Comparison of ENCODE assay signal across 40 cellular contexts in genomic region chr3:98339031-98339430, GRCh38. TPM values are rescaled to one million over a fixed set of nuclear protein-coding genes. Genes with fewer than 3 reads are reported as not detected.
"Had no signal": no experiment of that assay in that cellular context is flagged by ENCODE, and none has a peak within 500 bp of the region (broad histone marks: within the 10 kb centered on the region; RNA-seq: fewer than 3 reads in every experiment).

No MANE protein-coding gene starts in this region.

- H3K9me3 ChIP-seq: body of pancreas, breast epithelium had no signal

- H3K27ac ChIP-seq: body of pancreas, brain microvascular endothelial cell, breast epithelium, cardiac muscle cell, VCaP had no signal

- H3K9me3 Mint-ChIP-seq: activated B cell treated with CpG ODN at 0.5 μM for 24 hours; activated CD4-positive, alpha-beta memory T cell treated with anti-CD3 and anti-CD28 coated beads for 36 hours; activated CD4-positive, alpha-beta T cell treated with anti-CD3 and anti-CD28 coated beads, Interleukin-2, amount 10 ng/mL, durations not matched to agents 24 days and 14 days; activated CD8-positive, alpha-beta T cell treated with anti-CD3 and anti-CD28 coated beads for 36 hours; activated naive CD4-positive, alpha-beta T cell treated with anti-CD3 and anti-CD28 coated beads for 36 hours; activated naive CD4-positive, alpha-beta T cell treated with anti-CD3 and anti-CD28 coated beads, Interleukin-2, amount 50 U/mL, for 72 hours; activated naive CD8-positive, alpha-beta T cell treated with anti-CD3 and anti-CD28 coated beads for 36 hours; activated T-cell treated with anti-CD3 and anti-CD28 coated beads, Interleukin-2, amount 50 U/mL, for 4 hours; activated T-helper 1 cell treated with anti-CD3 and anti-CD28 coated beads, Interleukin-12 subunit alpha, Interleukin-12 subunit beta, Interleukin-2, Interleukin-4 antibody, amounts not matched to agents 30 ng/mL and 10 ng/mL and 1 ng/mL, durations not matched to agents 14 hours and 24 hours and 36 hours; activated T-helper 17 cell treated with anti-CD3 and anti-CD28 coated beads, Interleukin-2, amount 50 U/mL, for 72 hours; central memory CD8-positive, alpha-beta T cell; T-helper 1 cell treated with Interleukin-12 subunit alpha and Interleukin-12 subunit beta and Interleukin-4 antibody, amounts not matched to agents 30 μg/mL and 1 μg/mL, for 36 hours; T-helper 2 cell treated with Interferon-gamma antibody and Interleukin-4, amounts not matched to agents 5 μg/mL and 100 μg/mL, for 36 hours had no signal

- H3K27me3 Mint-ChIP-seq: activated CD4-positive, alpha-beta memory T cell treated with anti-CD3 and anti-CD28 coated beads for 36 hours; activated T-helper 17 cell treated with anti-CD3 and anti-CD28 coated beads, Interleukin-2, amount 50 U/mL, for 72 hours; central memory CD8-positive, alpha-beta T cell had no signal

- DNase-seq: activated B cell treated with CpG ODN at 0.5 μM for 24 hours; activated CD4-positive, alpha-beta memory T cell treated with anti-CD3 and anti-CD28 coated beads for 36 hours; activated CD4-positive, alpha-beta T cell treated with anti-CD3 and anti-CD28 coated beads for 4 hours; activated CD4-positive, alpha-beta T cell treated with anti-CD3 and anti-CD28 coated beads, Interleukin-2, amount 10 ng/mL, durations not matched to agents 24 days and 14 days; activated CD4-positive, alpha-beta T cell treated with anti-CD3 and anti-CD28 coated beads, Interleukin-2, amount 50 U/mL, for 1 hour; activated CD4-positive, alpha-beta T cell treated with anti-CD3 and anti-CD28 coated beads, Interleukin-2, amount 50 U/mL, for 4 hours; activated CD4-positive, CD25-positive, alpha-beta regulatory T cell treated with anti-CD3 and anti-CD28 coated beads, Interleukin-2, amount 50 U/mL, for 72 hours; activated CD8-positive, alpha-beta memory T cell treated with anti-CD3 and anti-CD28 coated beads, Interleukin-2, amount 50 U/mL, for 4 hours; activated CD8-positive, alpha-beta T cell treated with anti-CD3 and anti-CD28 coated beads for 36 hours; activated effector memory CD4-positive, alpha-beta T cell treated with anti-CD3 and anti-CD28 coated beads, Interleukin-2, amount 50 U/mL, for 16 hours; activated gamma-delta T cell treated with Interleukin-2 at 50 U/mL for 16 hours; activated naive CD4-positive, alpha-beta T cell; activated naive CD4-positive, alpha-beta T cell treated with anti-CD3 and anti-CD28 coated beads for 36 hours; activated naive CD4-positive, alpha-beta T cell treated with anti-CD3 and anti-CD28 coated beads, Interleukin-2, amount 50 U/mL, for 16 hours; activated naive CD8-positive, alpha-beta T cell treated with anti-CD3 and anti-CD28 coated beads for 36 hours; activated T-cell treated with anti-CD3 and anti-CD28 coated beads for 4 hours; activated T-cell treated with anti-CD3 and anti-CD28 coated beads, Interleukin-2, amount 50 U/mL, for 1 hour; activated T-cell treated with anti-CD3 and anti-CD28 coated beads, Interleukin-2, amount 50 U/mL, for 4 hours; activated T-cell treated with anti-CD3 and anti-CD28 coated beads, Interleukin-2, amount 50 U/mL, for 72 hours; amygdala; anterior cingulate cortex; body of pancreas; brain microvascular endothelial cell; caudate nucleus; cerebellar nuclear complex; T-helper 1 cell; T-helper 2 cell; T-helper 9 cell had no signal

- H3K27ac Mint-ChIP-seq: activated B cell treated with CpG ODN at 0.5 μM for 24 hours; activated CD4-positive, alpha-beta memory T cell treated with anti-CD3 and anti-CD28 coated beads for 36 hours; activated CD4-positive, alpha-beta T cell treated with anti-CD3 and anti-CD28 coated beads, Interleukin-2, amount 10 ng/mL, durations not matched to agents 24 days and 14 days; activated CD8-positive, alpha-beta T cell treated with anti-CD3 and anti-CD28 coated beads for 36 hours; activated naive CD4-positive, alpha-beta T cell treated with anti-CD3 and anti-CD28 coated beads for 36 hours; activated naive CD4-positive, alpha-beta T cell treated with anti-CD3 and anti-CD28 coated beads, Interleukin-2, amount 50 U/mL, for 72 hours; activated naive CD8-positive, alpha-beta T cell treated with anti-CD3 and anti-CD28 coated beads for 36 hours; activated T-cell treated with anti-CD3 and anti-CD28 coated beads, Interleukin-2, amount 50 U/mL, for 72 hours; activated T-helper 1 cell treated with anti-CD3 and anti-CD28 coated beads, Interleukin-12 subunit alpha, Interleukin-12 subunit beta, Interleukin-2, Interleukin-4 antibody, amounts not matched to agents 30 ng/mL and 10 ng/mL and 1 ng/mL, durations not matched to agents 14 hours and 24 hours and 36 hours; activated T-helper 17 cell treated with anti-CD3 and anti-CD28 coated beads, Interleukin-2, amount 50 U/mL, for 72 hours; T-helper 1 cell treated with Interleukin-12 subunit alpha and Interleukin-12 subunit beta and Interleukin-4 antibody, amounts not matched to agents 30 μg/mL and 1 μg/mL, for 36 hours; T-helper 2 cell treated with Interferon-gamma antibody and Interleukin-4, amounts not matched to agents 5 μg/mL and 100 μg/mL, for 36 hours had no signal

- H3K36me3 ChIP-seq: brain microvascular endothelial cell, breast epithelium, cardiac muscle cell had no signal

- H3K4me3 ChIP-seq: body of pancreas, breast epithelium, cardiac muscle cell had no signal

- H3K4me1 Mint-ChIP-seq: activated B cell treated with CpG ODN at 0.5 μM for 24 hours; activated naive CD8-positive, alpha-beta T cell treated with anti-CD3 and anti-CD28 coated beads for 36 hours had no signal

- H3K4me1 ChIP-seq: body of pancreas, breast epithelium had no signal

- H3K27me3 ChIP-seq: body of pancreas, breast epithelium, cardiac muscle cell had no signal

- H3K36me3 Mint-ChIP-seq: activated CD4-positive, alpha-beta memory T cell treated with anti-CD3 and anti-CD28 coated beads for 36 hours; activated naive CD4-positive, alpha-beta T cell treated with anti-CD3 and anti-CD28 coated beads, Interleukin-2, amount 50 U/mL, for 72 hours; activated naive CD8-positive, alpha-beta T cell treated with anti-CD3 and anti-CD28 coated beads for 36 hours had no signal

- H3K4me3 Mint-ChIP-seq: activated B cell treated with CpG ODN at 0.5 μM for 24 hours; activated CD4-positive, alpha-beta memory T cell treated with anti-CD3 and anti-CD28 coated beads for 36 hours; activated CD4-positive, alpha-beta T cell treated with anti-CD3 and anti-CD28 coated beads, Interleukin-2, amount 10 ng/mL, durations not matched to agents 24 days and 14 days; activated CD8-positive, alpha-beta T cell treated with anti-CD3 and anti-CD28 coated beads for 36 hours; activated naive CD4-positive, alpha-beta T cell treated with anti-CD3 and anti-CD28 coated beads for 36 hours; activated naive CD8-positive, alpha-beta T cell treated with anti-CD3 and anti-CD28 coated beads for 36 hours; activated T-cell treated with anti-CD3 and anti-CD28 coated beads, Interleukin-2, amount 50 U/mL, for 4 hours; activated T-cell treated with anti-CD3 and anti-CD28 coated beads, Interleukin-2, amount 50 U/mL, for 72 hours; activated T-helper 1 cell treated with anti-CD3 and anti-CD28 coated beads, Interleukin-12 subunit alpha, Interleukin-12 subunit beta, Interleukin-2, Interleukin-4 antibody, amounts not matched to agents 30 ng/mL and 10 ng/mL and 1 ng/mL, durations not matched to agents 14 hours and 24 hours and 36 hours; activated T-helper 17 cell treated with anti-CD3 and anti-CD28 coated beads, Interleukin-2, amount 50 U/mL, for 72 hours; central memory CD8-positive, alpha-beta T cell; T-helper 1 cell treated with Interleukin-12 subunit alpha and Interleukin-12 subunit beta and Interleukin-4 antibody, amounts not matched to agents 30 μg/mL and 1 μg/mL, for 36 hours; T-helper 2 cell treated with Interferon-gamma antibody and Interleukin-4, amounts not matched to agents 5 μg/mL and 100 μg/mL, for 36 hours had no signal

RNA-seq across cellular contexts. Expression of gene OR5K4, which starts 14.6 kb away (rescaled TPM):
- total RNA-seq: activated B cell treated with CpG ODN at 0.5 μM for 24 hours; activated CD4-positive, alpha-beta memory T cell treated with anti-CD3 and anti-CD28 coated beads for 36 hours; activated CD4-positive, alpha-beta T cell treated with anti-CD3 and anti-CD28 coated beads, Interleukin-2, amount 10 ng/mL, durations not matched to agents 24 days and 14 days; activated CD8-positive, alpha-beta memory T cell treated with anti-CD3 and anti-CD28 coated beads for 36 hours; activated CD8-positive, alpha-beta T cell treated with anti-CD3 and anti-CD28 coated beads for 36 hours; activated naive CD4-positive, alpha-beta T cell treated with anti-CD3 and anti-CD28 coated beads for 36 hours; activated naive CD4-positive, alpha-beta T cell treated with anti-CD3 and anti-CD28 coated beads, Interleukin-2, amount 50 U/mL, for 72 hours; activated naive CD8-positive, alpha-beta T cell treated with anti-CD3 and anti-CD28 coated beads for 36 hours; activated T-cell treated with anti-CD3 and anti-CD28 coated beads, Interleukin-2, amount 50 U/mL, for 4 hours; activated T-cell treated with anti-CD3 and anti-CD28 coated beads, Interleukin-2, amount 50 U/mL, for 72 hours; activated T-helper 1 cell treated with anti-CD3 and anti-CD28 coated beads, Interleukin-12 subunit alpha, Interleukin-12 subunit beta, Interleukin-2, Interleukin-4 antibody, amounts not matched to agents 30 ng/mL and 10 ng/mL and 1 ng/mL, durations not matched to agents 14 hours and 24 hours and 36 hours; activated T-helper 17 cell treated with anti-CD3 and anti-CD28 coated beads, Interleukin-2, amount 50 U/mL, for 72 hours; astrocyte; body of pancreas; breast epithelium; cardiac muscle cell; chondrocyte had no signal
- polyA plus RNA-seq: cardiac muscle cell had no signal

RNA-seq across cellular contexts. Expression of gene OR5K3, which starts 51.4 kb away (rescaled TPM):
- total RNA-seq: activated B cell treated with CpG ODN at 0.5 μM for 24 hours; activated CD4-positive, alpha-beta memory T cell treated with anti-CD3 and anti-CD28 coated beads for 36 hours; activated CD4-positive, alpha-beta T cell treated with anti-CD3 and anti-CD28 coated beads, Interleukin-2, amount 10 ng/mL, durations not matched to agents 24 days and 14 days; activated CD8-positive, alpha-beta memory T cell treated with anti-CD3 and anti-CD28 coated beads for 36 hours; activated CD8-positive, alpha-beta T cell treated with anti-CD3 and anti-CD28 coated beads for 36 hours; activated naive CD4-positive, alpha-beta T cell treated with anti-CD3 and anti-CD28 coated beads for 36 hours; activated naive CD4-positive, alpha-beta T cell treated with anti-CD3 and anti-CD28 coated beads, Interleukin-2, amount 50 U/mL, for 72 hours; activated naive CD8-positive, alpha-beta T cell treated with anti-CD3 and anti-CD28 coated beads for 36 hours; activated T-cell treated with anti-CD3 and anti-CD28 coated beads, Interleukin-2, amount 50 U/mL, for 4 hours; activated T-cell treated with anti-CD3 and anti-CD28 coated beads, Interleukin-2, amount 50 U/mL, for 72 hours; activated T-helper 1 cell treated with anti-CD3 and anti-CD28 coated beads, Interleukin-12 subunit alpha, Interleukin-12 subunit beta, Interleukin-2, Interleukin-4 antibody, amounts not matched to agents 30 ng/mL and 10 ng/mL and 1 ng/mL, durations not matched to agents 14 hours and 24 hours and 36 hours; activated T-helper 17 cell treated with anti-CD3 and anti-CD28 coated beads, Interleukin-2, amount 50 U/mL, for 72 hours; astrocyte; body of pancreas; breast epithelium; cardiac muscle cell; chondrocyte had no signal
- polyA plus RNA-seq: cardiac muscle cell had no signal

RNA-seq across cellular contexts. Expression of gene OR5H2, which starts 56.7 kb away (rescaled TPM):
- total RNA-seq: activated B cell treated with CpG ODN at 0.5 μM for 24 hours; activated CD4-positive, alpha-beta memory T cell treated with anti-CD3 and anti-CD28 coated beads for 36 hours; activated CD4-positive, alpha-beta T cell treated with anti-CD3 and anti-CD28 coated beads, Interleukin-2, amount 10 ng/mL, durations not matched to agents 24 days and 14 days; activated CD8-positive, alpha-beta memory T cell treated with anti-CD3 and anti-CD28 coated beads for 36 hours; activated CD8-positive, alpha-beta T cell treated with anti-CD3 and anti-CD28 coated beads for 36 hours; activated naive CD4-positive, alpha-beta T cell treated with anti-CD3 and anti-CD28 coated beads for 36 hours; activated naive CD4-positive, alpha-beta T cell treated with anti-CD3 and anti-CD28 coated beads, Interleukin-2, amount 50 U/mL, for 72 hours; activated naive CD8-positive, alpha-beta T cell treated with anti-CD3 and anti-CD28 coated beads for 36 hours; activated T-cell treated with anti-CD3 and anti-CD28 coated beads, Interleukin-2, amount 50 U/mL, for 4 hours; activated T-cell treated with anti-CD3 and anti-CD28 coated beads, Interleukin-2, amount 50 U/mL, for 72 hours; activated T-helper 1 cell treated with anti-CD3 and anti-CD28 coated beads, Interleukin-12 subunit alpha, Interleukin-12 subunit beta, Interleukin-2, Interleukin-4 antibody, amounts not matched to agents 30 ng/mL and 10 ng/mL and 1 ng/mL, durations not matched to agents 14 hours and 24 hours and 36 hours; activated T-helper 17 cell treated with anti-CD3 and anti-CD28 coated beads, Interleukin-2, amount 50 U/mL, for 72 hours; astrocyte; body of pancreas; breast epithelium; cardiac muscle cell; chondrocyte had no signal
- polyA plus RNA-seq: cardiac muscle cell had no signal
